ENCODE assay signal across 8 cellular contexts in genomic region chr12:108094250-108094649, GRCh38. TPM values are rescaled to one million over a fixed set of nuclear protein-coding genes. Genes with fewer than 3 reads are reported as not detected.
"Had no signal": no experiment of that assay in that cellular context is flagged by ENCODE, and none has a peak within 500 bp of the region (broad histone marks: within the 10 kb centered on the region; RNA-seq: fewer than 3 reads in every experiment).

No MANE protein-coding gene starts in this region.

- FAIRE-seq: G401.6, GM12878, GM12891, GM12892, GM18507, GM19239 had no signal

- DNase-seq: GDM1, GF-D8 had no signal

- H3K4me3 ChIP-seq: GM12878 had no signal

- ATAC-seq: GM12878 had no signal

RNA-seq across cellular contexts. Expression of gene WSCD2, which starts 34.8 kb away (rescaled TPM):
- total RNA-seq: GM12878 had no signal
